13 cellular contexts compared by ENCODE assay signal in genomic region chr1:61640531-61641125, GRCh38.
A peak's percentile ranks its signal among the peaks of the same experiment; 100 is the strongest.
DNase-seq lines count a peak whose midpoint lies in the region; ATAC-seq, FAIRE-seq and TF ChIP-seq lines count a peak whose summit lies in the region.
"Had no signal": no experiment of that assay in that cellular context is flagged by ENCODE, and none has a peak within 500 bp of the region (broad histone marks: within the 10 kb centered on the region; RNA-seq: fewer than 3 reads in every experiment).

No MANE protein-coding gene starts in this region.

- H3K4me3 Mint-ChIP-seq in activated CD8-positive, alpha-beta T cell treated with anti-CD3 and anti-CD28 coated beads for 36 hours: peak overlapping the region; percentile 62

- intact Hi-C loops in breast epithelium (cut with DNase I; ENCODE audit: low total_unique reads) (no loop called here), mammary epithelial cell (cut with micrococcal nuclease) (no loop called here), uterus (cut with DNase I; ENCODE audit: low total_unique reads) (loop anchor here (10.0 kb wide), 1 partner anchor 596 kb away; no protein-coding TSS in a partner anchor), pancreas (cut with DNase I) (no loop called here)
- intact Hi-C loops in activated CD8-positive, alpha-beta T cell treated with anti-CD3 and anti-CD28 coated beads for 36 hours (cut with micrococcal nuclease): no loop called here

- ATAC-seq in activated CD8-positive, alpha-beta T cell treated with anti-CD3 and anti-CD28 coated beads for 36 hours: peak; percentile 18
- ATAC-seq in HG02870 (IDR thresholded peaks at IDR 0.05; ENCODE audit: unreplicated experiment): no peak
- no peak for ATAC-seq in HG02970 (IDR thresholded peaks at IDR 0.05; ENCODE audit: low FRiP score, unreplicated experiment)
- no peak for ATAC-seq in pancreas

- peak overlapping the region; percentile 58 for H3K27ac Mint-ChIP-seq in activated CD8-positive, alpha-beta T cell treated with anti-CD3 and anti-CD28 coated beads for 36 hours
- H3K27ac Mint-ChIP-seq: activated T-helper 1 cell treated with anti-CD3 and anti-CD28 coated beads, Interleukin-12 subunit alpha, Interleukin-12 subunit beta, Interleukin-2, Interleukin-4 antibody, amounts not matched to agents 30 ng/mL and 10 ng/mL and 1 ng/mL, durations not matched to agents 14 hours and 24 hours and 36 hours had no signal

- H3K4me3 ChIP-seq in breast epithelium: no peak overlapping the region
- H3K4me3 ChIP-seq in mammary epithelial cell (replicated peaks in 1 of 3; ENCODE audit: insufficient read depth in 1 of 3, low read depth in 2 of 3, low read length in 3 of 3): no peak overlapping the region
- H3K4me3 ChIP-seq in muscle layer of duodenum (ENCODE audit: low read depth in 1 of 2, low read length in 2 of 2): peak overlapping the region in 1 of 2 donors; percentile 12
- H3K4me3 ChIP-seq in uterus: no peak overlapping the region
- no peak overlapping the region for H3K4me3 ChIP-seq in pancreas

- no peak overlapping the region for H3K4me2 ChIP-seq in mammary epithelial cell (ENCODE audit: insufficient read depth, low read depth, low read length)

- TF ChIP-seq CTCF in breast epithelium (IDR thresholded peaks at IDR 0.05) (no peak), mammary epithelial cell (conservative IDR thresholded peaks at IDR 0.05 in 1 of 2, IDR thresholded peaks at IDR 0.05 in 1 of 2; ENCODE audit: extremely low read depth in 1 of 2, insufficient read depth in 1 of 2, low read depth in 1 of 2, low read length in 2 of 2) (no peak), uterus (IDR thresholded peaks at IDR 0.05) (no peak), pancreas (IDR thresholded peaks at IDR 0.05) (no peak)
- no peak for TF ChIP-seq CTCF in activated CD8-positive, alpha-beta T cell treated with anti-CD3 and anti-CD28 coated beads for 36 hours (IDR thresholded peaks at IDR 0.05)

- H3K4me1 ChIP-seq in breast epithelium (peaks cover 4 to 7% of the 10 kb centered on the region in 2 donors), mammary epithelial cell (ENCODE audit: insufficient read depth, low read length) (no peaks in the 10 kb centered on the region), muscle layer of duodenum (ENCODE audit: control insufficient read depth in 1 of 2, insufficient read depth in 2 of 2, low read length in 2 of 2) (peaks cover 0 to 27% of the 10 kb centered on the region in 2 donors), uterus (peaks cover 6 to 20% of the 10 kb centered on the region in 2 donors), pancreas (no peaks in the 10 kb centered on the region)

- in situ Hi-C loops in mammary epithelial cell (cut with MboI; ENCODE audit: low sequenced_read_pairs in 2 of 2): no loop called here

- CTCF ChIA-PET in mammary epithelial cell (lab: Charles Lee; ENCODE audit: low non-redundant PET): no interaction called here
- CTCF ChIA-PET in activated CD8-positive, alpha-beta T cell treated with anti-CD3 and anti-CD28 coated beads for 36 hours (lab: Charles Lee): interaction anchor here (0.7 to 1.9 kb wide), 4 partner anchors 10 to 23 kb away, joined by 3 to 8 read pairs (median 5); no protein-coding TSS in a partner anchor

- POLR2A ChIA-PET in activated CD8-positive, alpha-beta T cell treated with anti-CD3 and anti-CD28 coated beads for 36 hours (lab: Charles Lee): interaction anchor here (1.2 kb wide), 1 partner anchor 176 kb away, joined by 4 read pairs; no protein-coding TSS in a partner anchor

- H3K36me3 ChIP-seq in breast epithelium: no peaks in the 10 kb centered on the region
- no peaks in the 10 kb centered on the region for H3K36me3 ChIP-seq in mammary epithelial cell (ENCODE audit: insufficient read depth, low read length)
- H3K36me3 ChIP-seq in muscle layer of duodenum (ENCODE audit: control insufficient read depth in 1 of 2, insufficient read depth in 2 of 2, low read length in 2 of 2): no peaks in the 10 kb centered on the region
- H3K36me3 ChIP-seq in uterus: no peaks in the 10 kb centered on the region
- no peaks in the 10 kb centered on the region for H3K36me3 ChIP-seq in pancreas

- H4K20me1 ChIP-seq in mammary epithelial cell (ENCODE audit: insufficient read depth, low read length): no peaks in the 10 kb centered on the region

- H3K27me3 Mint-ChIP-seq in activated CD8-positive, alpha-beta T cell treated with anti-CD3 and anti-CD28 coated beads for 36 hours: peaks cover 1% of the 10 kb centered on the region

- H3K79me2 ChIP-seq in mammary epithelial cell (ENCODE audit: insufficient read depth, low read length): no peaks in the 10 kb centered on the region

- no peaks in the 10 kb centered on the region for H3K9me3 Mint-ChIP-seq in activated CD8-positive, alpha-beta T cell treated with anti-CD3 and anti-CD28 coated beads for 36 hours
- H3K9me3 Mint-ChIP-seq: activated T-helper 1 cell treated with anti-CD3 and anti-CD28 coated beads, Interleukin-12 subunit alpha, Interleukin-12 subunit beta, Interleukin-2, Interleukin-4 antibody, amounts not matched to agents 30 ng/mL and 10 ng/mL and 1 ng/mL, durations not matched to agents 14 hours and 24 hours and 36 hours had no signal

- 79% methylated on average over 12 of the region's 13 CpGs for WGBS in mammary epithelial cell (ENCODE audit: low coverage, missing lambda C conversion rate)
- WGBS in pancreas, 2 donors: 79 to 84% methylated on average over 13 of the region's 13 CpGs

- H3K27me3 ChIP-seq in breast epithelium (no peaks in the 10 kb centered on the region), mammary epithelial cell (ENCODE audit: insufficient read depth, low read length) (no peaks in the 10 kb centered on the region), muscle layer of duodenum (ENCODE audit: low read depth, low read length) (no peaks in the 10 kb centered on the region), uterus (no peaks in the 10 kb centered on the region), pancreas (no peaks in the 10 kb centered on the region)

- DNase-seq in breast epithelium (ENCODE audit: low spot score in 2 of 2): no peak
- DNase-seq in mammary epithelial cell: no peak
- DNase-seq in activated CD8-positive, alpha-beta T cell treated with anti-CD3 and anti-CD28 coated beads for 36 hours: peak; percentile 39
- peak; percentile 47 to 62 for DNase-seq in uterus
- DNase-seq in pancreas: no peak
- DNase-seq: foreskin fibroblast, GF-D8 had no signal

- H3K9ac ChIP-seq in mammary epithelial cell (ENCODE audit: insufficient read depth, low read length): no peak overlapping the region

- H3K4me1 Mint-ChIP-seq in activated CD8-positive, alpha-beta T cell treated with anti-CD3 and anti-CD28 coated beads for 36 hours (ENCODE audit: low read depth): peaks cover 11% of the 10 kb centered on the region

- no peak for TF ChIP-seq POLR2A in breast epithelium (IDR thresholded peaks at IDR 0.05)
- no peak for TF ChIP-seq POLR2A in uterus (IDR thresholded peaks at IDR 0.05)

- dilution Hi-C loops in mammary epithelial cell (cut with HindIII; ENCODE audit: low sequenced_read_pairs): no loop called here

- BruUV-seq in mammary epithelial cell (replicated peaks; lab: Mats Ljungman, UMichigan): no TSS peak

- H3K36me3 Mint-ChIP-seq in activated CD8-positive, alpha-beta T cell treated with anti-CD3 and anti-CD28 coated beads for 36 hours (ENCODE audit: low read depth): no peaks in the 10 kb centered on the region

- no peak overlapping the region for H2AFZ ChIP-seq in mammary epithelial cell (ENCODE audit: low read depth, low read length)

- H3K9me3 ChIP-seq in breast epithelium: no peaks in the 10 kb centered on the region
- no peaks in the 10 kb centered on the region for H3K9me3 ChIP-seq in mammary epithelial cell (replicated peaks; ENCODE audit: insufficient read depth, low read length)
- H3K9me3 ChIP-seq in muscle layer of duodenum (ENCODE audit: control insufficient read depth in 1 of 2, low read length in 2 of 2): no peaks in the 10 kb centered on the region
- no peaks in the 10 kb centered on the region for H3K9me3 ChIP-seq in uterus
- no peaks in the 10 kb centered on the region for H3K9me3 ChIP-seq in pancreas

- H3K27ac ChIP-seq in breast epithelium: peak overlapping the region; percentile 5 to 83
- no peak overlapping the region for H3K27ac ChIP-seq in mammary epithelial cell (ENCODE audit: insufficient read depth, low read depth, low read length)
- peak overlapping the region; percentile 74 for H3K27ac ChIP-seq in muscle layer of duodenum (ENCODE audit: low read length)
- H3K27ac ChIP-seq in uterus: peak overlapping the region; percentile 31 to 81
- no peak overlapping the region for H3K27ac ChIP-seq in pancreas

- no peak for FAIRE-seq in pancreas (lab: Jason Lieb, UNC)
- FAIRE-seq: colon, RCC 7860 had no signal

Comparison
In these comparisons a context has a peak if more than half of its experiments do, and no peak if none do; other contexts are left out.
1. H3K27ac ChIP-seq: peak in breast epithelium (2 of 2), muscle layer of duodenum (single experiment) and uterus (2 of 2); none in mammary epithelial cell (single experiment) and pancreas (0 of 4).
2. DNase-seq: peak in activated CD8-positive, alpha-beta T cell treated with anti-CD3 and anti-CD28 coated beads for 36 hours (single experiment) and uterus (2 of 2); none in breast epithelium (0 of 2), mammary epithelial cell (single experiment) and pancreas (0 of 6).